In genomic region chr5:138631204-138631928, GRCh38 we compare ENCODE assay signal across 15 cellular contexts.
"Had no signal": no experiment of that assay in that cellular context is flagged by ENCODE, and none has a peak within 500 bp of the region (broad histone marks: within the 10 kb centered on the region; RNA-seq: fewer than 3 reads in every experiment).

No MANE protein-coding gene starts in this region.

- H3K4me1 Mint-ChIP-seq: activated CD4-positive, alpha-beta memory T cell treated with anti-CD3 and anti-CD28 coated beads, Interleukin-2, amount 10 ng/mL, durations not matched to agents 7 days and 5 days had no signal

- H2AFZ ChIP-seq: hepatocyte had no signal

- H3K4me3 ChIP-seq: ascending aorta, gastroesophageal sphincter, hepatocyte, SJSA1, transverse colon had no signal

- H3K79me2 ChIP-seq: hepatocyte had no signal

- H3K27ac ChIP-seq: ascending aorta, epithelial cell of prostate, gastroesophageal sphincter, hepatocyte, SJSA1, transverse colon, VCaP had no signal

- H3K36me3 ChIP-seq: ascending aorta, gastroesophageal sphincter, SJSA1, transverse colon had no signal

- H3K4me3 Mint-ChIP-seq: activated CD4-positive, alpha-beta memory T cell treated with anti-CD3 and anti-CD28 coated beads, Interleukin-2, amount 10 ng/mL, durations not matched to agents 7 days and 5 days; natural killer cell treated with Interleukin-12 subunit alpha and Interleukin-12 subunit beta and Interleukin-15 and Interleukin-18, amount 100 ng/mL, for 72 hours; stimulated activated naive B cell treated with anti-CD40 and anti-IgM and Interleukin-4, amounts not matched to agents 10 μg/mL and 1 μg/mL and 100 μg/mL, for 72 hours had no signal

- H3K4me2 ChIP-seq: hepatocyte had no signal

- FAIRE-seq: colon had no signal

- H3K4me1 ChIP-seq: ascending aorta, SJSA1 had no signal

- H3K36me3 Mint-ChIP-seq: natural killer cell treated with Interleukin-12 subunit alpha and Interleukin-12 subunit beta and Interleukin-15 and Interleukin-18, amount 100 ng/mL, for 72 hours; stimulated activated naive B cell treated with anti-CD40 and anti-IgM and Interleukin-4, amounts not matched to agents 10 μg/mL and 1 μg/mL and 100 μg/mL, for 72 hours had no signal

- H3K9me3 ChIP-seq: ascending aorta, gastroesophageal sphincter, SJSA1, transverse colon had no signal

- H3K27me3 ChIP-seq: ascending aorta, gastroesophageal sphincter, hepatocyte, SJSA1, transverse colon had no signal

- H3K9me3 Mint-ChIP-seq: activated CD4-positive, alpha-beta memory T cell treated with anti-CD3 and anti-CD28 coated beads, Interleukin-2, amount 10 ng/mL, durations not matched to agents 7 days and 5 days; natural killer cell treated with Interleukin-12 subunit alpha and Interleukin-12 subunit beta and Interleukin-15 and Interleukin-18, amount 100 ng/mL, for 72 hours; stimulated activated naive B cell treated with anti-CD40 and anti-IgM and Interleukin-4, amounts not matched to agents 10 μg/mL and 1 μg/mL and 100 μg/mL, for 72 hours had no signal

- H3K27ac Mint-ChIP-seq: activated CD4-positive, alpha-beta memory T cell treated with anti-CD3 and anti-CD28 coated beads, Interleukin-2, amount 10 ng/mL, durations not matched to agents 7 days and 5 days; natural killer cell treated with Interleukin-12 subunit alpha and Interleukin-12 subunit beta and Interleukin-15 and Interleukin-18, amount 100 ng/mL, for 72 hours; stimulated activated naive B cell treated with anti-CD40 and anti-IgM and Interleukin-4, amounts not matched to agents 10 μg/mL and 1 μg/mL and 100 μg/mL, for 72 hours had no signal

- DNase-seq: activated CD4-positive, alpha-beta memory T cell treated with anti-CD3 and anti-CD28 coated beads, Interleukin-2, amount 10 ng/mL, durations not matched to agents 7 days and 5 days; activated T-cell treated with anti-CD3 and anti-CD28 coated beads, Interleukin-2, amount 50 U/mL, for 48 hours; effector memory CD4-positive, alpha-beta T cell; mammary epithelial cell; stimulated activated CD4-positive, alpha-beta T cell treated with anti-CD3 and anti-CD28 coated beads, Interleukin-1b, Interleukin-23, amount 100 ng/mL, for 48 hours; stimulated activated naive B cell treated with anti-CD40 and anti-IgM and Interleukin-4, amounts not matched to agents 10 μg/mL and 1 μg/mL and 100 μg/mL, for 72 hours; transverse colon had no signal

- ATAC-seq: gastroesophageal sphincter; stimulated activated naive B cell treated with anti-CD40 and anti-IgM and Interleukin-4, amounts not matched to agents 10 μg/mL and 1 μg/mL and 100 μg/mL, for 72 hours had no signal
